ENCODE assay signal across 12 cellular contexts in the genomic region with DNA sequence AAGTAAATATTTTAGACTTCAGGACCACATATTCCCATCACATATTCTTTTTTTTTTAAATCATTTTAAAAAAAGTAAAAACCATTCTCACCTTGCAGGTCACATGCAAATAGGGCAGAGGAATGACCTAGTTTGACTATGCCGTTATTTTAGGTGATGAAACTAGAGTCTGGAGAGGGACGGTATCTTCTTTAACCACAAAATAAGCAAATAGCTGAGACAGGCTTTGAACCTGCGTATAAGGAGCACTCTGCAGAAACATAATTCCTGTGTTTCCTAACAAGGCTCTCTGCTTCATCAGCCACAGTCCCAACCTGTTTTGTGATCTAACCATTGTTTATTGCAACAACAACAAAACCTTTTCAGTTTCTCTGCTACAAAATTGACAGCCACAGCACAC.
"Had no signal": no experiment of that assay in that cellular context is flagged by ENCODE, and none has a peak within 500 bp of the region (broad histone marks: within the 10 kb centered on the region; RNA-seq: fewer than 3 reads in every experiment).

No MANE protein-coding gene starts in this region.

- H3K9me3 ChIP-seq: adrenal gland, breast epithelium, gastrocnemius medialis, heart left ventricle, thyroid gland had no signal

- DNase-seq: activated CD4-positive, alpha-beta T cell treated with anti-CD3 and anti-CD28 coated beads, Interleukin-2, amount 50 U/mL, for 48 hours; activated gamma-delta T cell; adrenal gland; gastrocnemius medialis; heart left ventricle; kidney glomerular epithelial cell; left ventricle myocardium superior; stimulated activated CD4-positive, alpha-beta T cell treated with anti-CD3 and anti-CD28 coated beads, Interleukin-2, amount 100 ng/mL, for 24 hours; stimulated activated naive CD4-positive, alpha-beta T cell treated with Interleukin-2 at 50 U/mL for 16 hours; thyroid gland had no signal

- ATAC-seq: gastrocnemius medialis, heart left ventricle, left ventricle myocardium superior had no signal

- H3K4me1 ChIP-seq: adrenal gland, breast epithelium, gastrocnemius medialis, heart left ventricle, thyroid gland had no signal

- H3K27ac ChIP-seq: adrenal gland, breast epithelium, coronary artery, gastrocnemius medialis, heart left ventricle, thyroid gland had no signal

- H3K27me3 ChIP-seq: adrenal gland, breast epithelium, gastrocnemius medialis, heart left ventricle, thyroid gland had no signal

- H3K4me3 ChIP-seq: adrenal gland, breast epithelium, coronary artery, gastrocnemius medialis, heart left ventricle, thyroid gland had no signal
